Comparison of ENCODE assay signal across 21 cellular contexts in genomic region chrX:114268643-114269042, GRCh38.
"Had no signal": no experiment of that assay in that cellular context is flagged by ENCODE, and none has a peak within 500 bp of the region (broad histone marks: within the 10 kb centered on the region; RNA-seq: fewer than 3 reads in every experiment).

No MANE protein-coding gene starts in this region.

- H3K9me3 ChIP-seq: mucosa of descending colon, neutrophil, psoas muscle, right lobe of liver, tibial artery, upper lobe of left lung, vagina had no signal

- H3K27me3 ChIP-seq: neutrophil, right lobe of liver, tibial artery, upper lobe of left lung, vagina had no signal

- H3K27ac ChIP-seq: dorsolateral prefrontal cortex, heart right ventricle, neutrophil, psoas muscle, right lobe of liver, tibial artery, upper lobe of left lung, vagina had no signal

- H3K36me3 ChIP-seq: heart right ventricle, neutrophil, right lobe of liver, tibial artery, upper lobe of left lung, vagina had no signal

- H3K27me3 Mint-ChIP-seq: naive thymus-derived CD8-positive, alpha-beta T cell; stimulated activated naive CD8-positive, alpha-beta T cell treated with anti-CD3 and anti-CD28 coated beads, Interleukin-15, Interleukin-2, amounts not matched to agents 100 ng/mL and 50 ng/mL, for 24 hours had no signal

- DNase-seq: dorsolateral prefrontal cortex; effector CD8-positive, alpha-beta T cell; heart right ventricle; hypothalamus; kidney glomerular epithelial cell; mucosa of descending colon; naive thymus-derived CD8-positive, alpha-beta T cell; psoas muscle; retina; right lobe of liver; stimulated activated CD4-positive, alpha-beta T cell treated with anti-CD3 and anti-CD28 coated beads, Interleukin-4, amount 100 ng/mL, for 1 hour; stimulated activated CD8-positive, alpha-beta memory T cell treated with anti-CD3 and anti-CD28 coated beads, Interleukin-4, amount 100 ng/mL, for 48 hours; tibial artery; upper lobe of left lung had no signal

- FAIRE-seq: frontal cortex, islet of Langerhans had no signal

- H3K4me3 ChIP-seq: dorsolateral prefrontal cortex, heart right ventricle, mucosa of descending colon, psoas muscle, right lobe of liver, tibial artery, upper lobe of left lung, vagina had no signal

- ATAC-seq: esophagus mucosa; heart right ventricle; mucosa of descending colon; naive thymus-derived CD8-positive, alpha-beta T cell; psoas muscle; right lobe of liver; stimulated activated effector memory CD8-positive, alpha-beta T cell treated with anti-CD3 and anti-CD28 coated beads, Interleukin-12 subunit alpha, Interleukin-12 subunit beta, amount 100 ng/mL, for 72 hours had no signal

- H3K27ac Mint-ChIP-seq: naive thymus-derived CD8-positive, alpha-beta T cell; stimulated activated effector memory CD8-positive, alpha-beta T cell treated with anti-CD3 and anti-CD28 coated beads, Interleukin-12 subunit alpha, Interleukin-12 subunit beta, amount 100 ng/mL, for 72 hours; stimulated activated naive CD8-positive, alpha-beta T cell treated with anti-CD3 and anti-CD28 coated beads, Interleukin-15, Interleukin-2, amounts not matched to agents 100 ng/mL and 50 ng/mL, for 24 hours had no signal

- H3K4me1 ChIP-seq: heart right ventricle, psoas muscle, right lobe of liver, tibial artery, upper lobe of left lung, vagina had no signal

- H3K4me3 Mint-ChIP-seq: naive thymus-derived CD8-positive, alpha-beta T cell; stimulated activated effector memory CD8-positive, alpha-beta T cell treated with anti-CD3 and anti-CD28 coated beads, Interleukin-12 subunit alpha, Interleukin-12 subunit beta, amount 100 ng/mL, for 72 hours; stimulated activated naive CD8-positive, alpha-beta T cell treated with anti-CD3 and anti-CD28 coated beads, Interleukin-15, Interleukin-2, amounts not matched to agents 100 ng/mL and 50 ng/mL, for 24 hours had no signal

- H3K36me3 Mint-ChIP-seq: naive thymus-derived CD8-positive, alpha-beta T cell; stimulated activated effector memory CD8-positive, alpha-beta T cell treated with anti-CD3 and anti-CD28 coated beads, Interleukin-12 subunit alpha, Interleukin-12 subunit beta, amount 100 ng/mL, for 72 hours had no signal

- H3K4me1 Mint-ChIP-seq: naive thymus-derived CD8-positive, alpha-beta T cell; stimulated activated effector memory CD8-positive, alpha-beta T cell treated with anti-CD3 and anti-CD28 coated beads, Interleukin-12 subunit alpha, Interleukin-12 subunit beta, amount 100 ng/mL, for 72 hours had no signal
